16 cellular contexts compared by ENCODE assay signal in the genomic region with DNA sequence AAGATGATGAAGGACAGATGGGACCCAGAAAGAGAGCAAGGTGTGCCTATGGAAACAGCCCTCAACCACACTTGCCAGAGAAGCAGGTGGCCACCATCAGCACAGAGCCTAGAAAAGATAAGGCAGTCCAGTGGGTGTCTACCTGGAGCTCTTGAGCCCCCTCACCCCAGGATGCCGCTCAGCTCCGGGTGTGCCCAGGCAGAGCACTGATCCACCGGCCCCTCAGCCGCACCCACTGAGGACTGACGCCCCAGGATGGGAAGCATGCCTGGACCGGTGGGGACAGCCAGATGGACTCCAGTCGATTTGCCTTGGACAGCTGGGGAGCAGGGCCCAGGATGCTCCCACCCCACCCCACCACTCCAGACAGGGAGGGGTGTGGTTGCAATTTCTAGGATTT. TPM values are rescaled to one million over a fixed set of nuclear protein-coding genes. Genes with fewer than 3 reads are reported as not detected.
A peak's percentile ranks its signal among the peaks of the same experiment; 100 is the strongest.
DNase-seq lines count a peak whose midpoint lies in the region; ATAC-seq and TF ChIP-seq lines count a peak whose summit lies in the region.
"Had no signal": no experiment of that assay in that cellular context is flagged by ENCODE, and none has a peak within 500 bp of the region (broad histone marks: within the 10 kb centered on the region; RNA-seq: fewer than 3 reads in every experiment).

No MANE protein-coding gene starts in this region.

- H3K36me3 ChIP-seq in right atrium auricular region (no peaks in the 10 kb centered on the region), gastrocnemius medialis (no peaks in the 10 kb centered on the region), vagina (no peaks in the 10 kb centered on the region), neural progenitor cell (no peaks in the 10 kb centered on the region)

- H3K4me2 ChIP-seq in neural progenitor cell: no peak overlapping the region

- H3K9ac ChIP-seq in neural progenitor cell: no peak overlapping the region

- H3K79me2 ChIP-seq in neural progenitor cell (ENCODE audit: low read depth): no peaks in the 10 kb centered on the region

- H3K27me3 ChIP-seq in right atrium auricular region (no peaks in the 10 kb centered on the region), right cardiac atrium (ENCODE audit: control insufficient read depth, insufficient read depth) (no peaks in the 10 kb centered on the region), layer of hippocampus (ENCODE audit: control insufficient read depth, insufficient read depth, low read length) (no peaks in the 10 kb centered on the region), gastrocnemius medialis (no peaks in the 10 kb centered on the region), vagina (no peaks in the 10 kb centered on the region), neural progenitor cell (no peaks in the 10 kb centered on the region)

- TF ChIP-seq CTCF in right atrium auricular region (IDR thresholded peaks at IDR 0.05) (no peak), gastrocnemius medialis (IDR thresholded peaks at IDR 0.05 in 4 of 5, conservative IDR thresholded peaks at IDR 0.05 in 1 of 5) (no peak), vagina (IDR thresholded peaks at IDR 0.05) (no peak), glutamatergic neuron (IDR thresholded peaks at IDR 0.05; ENCODE audit: partially characterized antibody, unreplicated experiment) (no peak), neural progenitor cell (IDR thresholded peaks at IDR 0.05) (no peak)

- H3K27ac Mint-ChIP-seq in glutamatergic neuron (ENCODE audit: unreplicated experiment) (no peak overlapping the region), neural progenitor cell (no peak overlapping the region)
- H3K27ac Mint-ChIP-seq: activated CD8-positive, alpha-beta T cell treated with anti-CD3 and anti-CD28 coated beads, Interleukin-2, amount 10 ng/mL, durations not matched to agents 7 days and 5 days had no signal

- 80% methylated on average over 7 of the region's 7 CpGs for WGBS in right cardiac atrium

- H3K4me3 ChIP-seq in right atrium auricular region (no peak overlapping the region), right cardiac atrium (ENCODE audit: low read length) (no peak overlapping the region), gastrocnemius medialis (no peak overlapping the region), vagina (no peak overlapping the region), neural progenitor cell (no peak overlapping the region)
- H3K4me3 ChIP-seq: SK-N-MC had no signal

- no peak overlapping the region for H3K4me3 Mint-ChIP-seq in glutamatergic neuron (ENCODE audit: unreplicated experiment)
- H3K4me3 Mint-ChIP-seq in neural progenitor cell: no peak overlapping the region
- H3K4me3 Mint-ChIP-seq: activated CD8-positive, alpha-beta T cell treated with anti-CD3 and anti-CD28 coated beads, Interleukin-2, amount 10 ng/mL, durations not matched to agents 7 days and 5 days had no signal

- in situ Hi-C loops in gastrocnemius medialis (cut with MboI; ENCODE audit: low sequenced_read_pairs in 4 of 4): no loop called here

- peak overlapping the region; percentile 64 to 75 for H3K27ac ChIP-seq in right atrium auricular region
- H3K27ac ChIP-seq in right cardiac atrium (ENCODE audit: low read length): no peak overlapping the region
- peak overlapping the region; percentile 66 for H3K27ac ChIP-seq in layer of hippocampus (ENCODE audit: low read depth, low read length)
- H3K27ac ChIP-seq in gastrocnemius medialis: peak overlapping the region in 3 of 4 donors; percentile 47 to 70 (median 64)
- H3K27ac ChIP-seq in vagina: peak overlapping the region; percentile 75
- no peak overlapping the region for H3K27ac ChIP-seq in neural progenitor cell
- H3K27ac ChIP-seq: SK-N-MC had no signal

- ATAC-seq in right cardiac atrium (no peak), gastrocnemius medialis (no peak)
- ATAC-seq: activated CD8-positive, alpha-beta T cell treated with anti-CD3 and anti-CD28 coated beads, Interleukin-2, amount 10 ng/mL, durations not matched to agents 7 days and 5 days had no signal

- H3F3A ChIP-seq in neural progenitor cell (ENCODE audit: low read depth): no peaks in the 10 kb centered on the region

- H3K36me3 Mint-ChIP-seq in glutamatergic neuron (ENCODE audit: unreplicated experiment) (peaks cover 8% of the 10 kb centered on the region), neural progenitor cell (peaks cover 11% of the 10 kb centered on the region)

- intact Hi-C loops in right cardiac atrium (cut with DNase I): no loop called here
- intact Hi-C loops in gastrocnemius medialis (cut with DNase I; ENCODE audit: low total_unique reads): no loop called here
- intact Hi-C loops in vagina (cut with DNase I): no loop called here

- H3K4me1 ChIP-seq in right atrium auricular region (peaks cover 0 to 25% of the 10 kb centered on the region in 2 donors), right cardiac atrium (ENCODE audit: control insufficient read depth, insufficient read depth, low read length) (peaks cover 5% of the 10 kb centered on the region), gastrocnemius medialis (peaks cover 13 to 15% of the 10 kb centered on the region in 2 donors), vagina (peaks cover 44% of the 10 kb centered on the region), neural progenitor cell (peaks cover 7% of the 10 kb centered on the region)

- H3K4me1 Mint-ChIP-seq in glutamatergic neuron (ENCODE audit: low read depth, unreplicated experiment) (no peaks in the 10 kb centered on the region), neural progenitor cell (peaks cover 24% of the 10 kb centered on the region)

- H3K9me3 Mint-ChIP-seq in glutamatergic neuron (ENCODE audit: unreplicated experiment): no peaks in the 10 kb centered on the region
- H3K9me3 Mint-ChIP-seq in neural progenitor cell: peaks cover 38% of the 10 kb centered on the region

- H3K9me3 ChIP-seq in right atrium auricular region (no peaks in the 10 kb centered on the region), right cardiac atrium (ENCODE audit: control insufficient read depth, low read length) (no peaks in the 10 kb centered on the region), gastrocnemius medialis (no peaks in the 10 kb centered on the region), vagina (no peaks in the 10 kb centered on the region), neural progenitor cell (ENCODE audit: low read depth) (no peaks in the 10 kb centered on the region)
- H3K9me3 ChIP-seq: Caco-2 had no signal

- H3K27me3 Mint-ChIP-seq in glutamatergic neuron (ENCODE audit: unreplicated experiment) (no peaks in the 10 kb centered on the region), neural progenitor cell (ENCODE audit: insufficient read depth, low read depth) (peaks cover 5% of the 10 kb centered on the region)

- no peak overlapping the region for H2AFZ ChIP-seq in neural progenitor cell (replicated peaks)

- H4K20me1 ChIP-seq in neural progenitor cell (ENCODE audit: low read depth): no peaks in the 10 kb centered on the region

- TF ChIP-seq POLR2A in gastrocnemius medialis (IDR thresholded peaks at IDR 0.05) (no peak), vagina (IDR thresholded peaks at IDR 0.05) (no peak)

- peak; percentile 56 for DNase-seq in right atrium auricular region (ENCODE audit: low spot score)
- no peak for DNase-seq in right cardiac atrium
- no peak for DNase-seq in gastrocnemius medialis
- DNase-seq in vagina (ENCODE audit: extremely low spot score in 2 of 2): no peak
- DNase-seq in NCI-H510A treated with DMSO at 0.1 percent for 48 hours (lab: John Stamatoyannopoulos, UW): no peak
- no peak for DNase-seq in glutamatergic neuron
- DNase-seq in neural progenitor cell (ENCODE audit: low spot score): no peak
- DNase-seq: activated CD8-positive, alpha-beta T cell treated with anti-CD3 and anti-CD28 coated beads, Interleukin-2, amount 10 ng/mL, durations not matched to agents 7 days and 5 days; activated gamma-delta T cell treated with Interleukin-2 at 50 U/mL for 16 hours; Caco-2; GDM1; midbrain; NCI-H1092; stimulated activated CD4-positive, alpha-beta T cell treated with anti-CD3 and anti-CD28 coated beads, Interleukin-2, amount 100 ng/mL, for 48 hours had no signal

RNA-seq across cellular contexts. Expression of a gene that starts 15.1 kb away (rescaled TPM):
- 100 to 1,000 TPM in 1 of 2 donors, 10 to 100 TPM in 1; 66.6 to 276 TPM for total RNA-seq in right atrium auricular region
- total RNA-seq in right cardiac atrium: 100 to 1,000 TPM in 3 of 4 donors, 10 to 100 TPM in 1; 97.4 to 132 (median 117) TPM
- polyA plus RNA-seq in right cardiac atrium: 45.2 TPM
- 100 to 1,000 TPM in 3 of 4 donors, 10 to 100 TPM in 1; 60.2 to 196 (median 125) TPM for total RNA-seq in gastrocnemius medialis
- total RNA-seq in vagina: 1,405 TPM
- 2.7 TPM for total RNA-seq in glutamatergic neuron (ENCODE audit: unreplicated experiment)
- 42.9 and 95.5 TPM in 2 replicates for total RNA-seq in neural progenitor cell (ENCODE audit: low replicate concordance)

Comparison
In these comparisons a context has a peak if more than half of its experiments do, and no peak if none do; other contexts are left out.
1. H3K27ac ChIP-seq: peak in right atrium auricular region (2 of 2), layer of hippocampus (single experiment), gastrocnemius medialis (3 of 4) and vagina (single experiment); none in right cardiac atrium (single experiment) and neural progenitor cell (single experiment).
2. RNA of a gene that starts 15.1 kb away (total RNA-seq): 1,405 TPM in vagina (single experiment), 66.6 to 276 TPM in right atrium auricular region, 60.2 to 196 TPM in gastrocnemius medialis, 97.4 to 132 TPM in right cardiac atrium and 42.9 to 95.5 TPM in neural progenitor cell; 2.7 TPM in glutamatergic neuron (single experiment); every median in the first group is over 10 times any median in the second.